26 cellular contexts compared by ENCODE assay signal in the genomic region with DNA sequence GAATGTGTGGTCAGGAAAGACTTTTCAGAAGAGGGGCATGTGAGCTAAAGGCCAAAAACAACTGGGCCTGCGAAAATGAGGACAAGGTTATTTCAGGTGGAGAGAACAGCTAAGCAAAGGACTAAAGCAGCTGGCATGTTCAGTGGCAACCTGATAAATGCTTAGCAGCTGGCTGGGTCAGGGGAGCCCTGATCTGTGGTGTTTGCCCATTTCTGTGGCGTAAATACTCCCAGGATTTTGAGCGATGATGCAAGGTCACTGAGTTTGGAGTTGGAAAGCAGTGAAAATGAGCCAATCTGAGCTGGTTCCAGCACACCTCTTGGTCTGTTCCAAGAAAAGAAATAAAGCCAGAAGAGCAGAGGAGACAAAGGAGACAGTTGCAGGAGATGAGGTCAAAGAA.
DNase-seq lines count a peak whose midpoint lies in the region; ATAC-seq, FAIRE-seq and TF ChIP-seq lines count a peak whose summit lies in the region.
"Had no signal": no experiment of that assay in that cellular context is flagged by ENCODE, and none has a peak within 500 bp of the region (broad histone marks: within the 10 kb centered on the region; RNA-seq: fewer than 3 reads in every experiment).

No MANE protein-coding gene starts in this region.

- intact Hi-C loops in tibial artery (cut with DNase I; ENCODE audit: low total_unique reads) (no loop called here), pancreas (cut with DNase I) (no loop called here), thyroid gland (cut with DNase I) (no loop called here)

- peaks cover 26% of the 10 kb centered on the region for H3K4me1 Mint-ChIP-seq in central memory CD8-positive, alpha-beta T cell
- H3K4me1 Mint-ChIP-seq in neural progenitor cell: peaks cover 10% of the 10 kb centered on the region

- no peak overlapping the region for H2AFZ ChIP-seq in neural progenitor cell (replicated peaks)
- H2AFZ ChIP-seq: GM23248 had no signal

- H3K27me3 Mint-ChIP-seq in central memory CD8-positive, alpha-beta T cell: no peaks in the 10 kb centered on the region
- H3K27me3 Mint-ChIP-seq in neural progenitor cell (ENCODE audit: insufficient read depth, low read depth): peaks cover 2% of the 10 kb centered on the region

- H3K4me3 ChIP-seq in neural progenitor cell (no peak overlapping the region), skeletal muscle tissue (ENCODE audit: low read length in 3 of 3) (peak overlapping the region; percentile 66 to 76 (median 74)), tibial artery (no peak overlapping the region), pancreas (no peak overlapping the region), thyroid gland (replicated peaks in 1 of 3) (no peak overlapping the region)
- H3K4me3 ChIP-seq: A549; BLaER1 treated with 17β-estradiol and CSF1 and Interleukin-3, amounts not matched to agents 10 nM and 100 nM; GM23248; HAP-1; SK-N-MC had no signal

- TF ChIP-seq CTCF in neural progenitor cell (IDR thresholded peaks at IDR 0.05): no peak
- TF ChIP-seq CTCF in tibial artery (IDR thresholded peaks at IDR 0.05): no peak
- TF ChIP-seq CTCF in pancreas (IDR thresholded peaks at IDR 0.05): no peak
- no peak for TF ChIP-seq CTCF in thyroid gland (IDR thresholded peaks at IDR 0.05)

- no peaks in the 10 kb centered on the region for H4K20me1 ChIP-seq in neural progenitor cell (ENCODE audit: low read depth)
- H4K20me1 ChIP-seq: BLaER1 treated with 17β-estradiol and CSF1 and Interleukin-3, amounts not matched to agents 10 nM and 100 nM had no signal

- 45 to 54% methylated on average over 3 of the region's 3 CpGs for WGBS in pancreas, 2 donors
- 84 to 87% methylated on average over 3 of the region's 3 CpGs for WGBS in thyroid gland, 2 donors

- H3K27ac Mint-ChIP-seq in central memory CD8-positive, alpha-beta T cell (ENCODE audit: low read depth): peak overlapping the region; percentile 14
- H3K27ac Mint-ChIP-seq in neural progenitor cell: no peak overlapping the region
- H3K27ac Mint-ChIP-seq: CD4-positive, alpha-beta T cell; HFFc6 had no signal

- no peak for DNase-seq in central memory CD8-positive, alpha-beta T cell (ENCODE audit: low spot score in 2 of 2)
- DNase-seq in islet precursor cell: peak; percentile 14
- DNase-seq in neural progenitor cell (ENCODE audit: low spot score): no peak
- DNase-seq in tibial artery: no peak
- no peak for DNase-seq in pancreas
- no peak for DNase-seq in thyroid gland
- DNase-seq: AML-193; CD4-positive, alpha-beta T cell; GM23248; HFFc6; IMR-90; MM.1S; NCI-H2029; NCI-H446 treated with DMSO at 0.1 percent for 48 hours; NCI-H526; SHP77 treated with DMSO at 0.1 percent for 48 hours had no signal

- H3K9ac ChIP-seq in neural progenitor cell: no peak overlapping the region
- peak overlapping the region; percentile 74 to 77 (median 76) for H3K9ac ChIP-seq in skeletal muscle tissue (ENCODE audit: low read depth in 1 of 3, low read length in 3 of 3)
- H3K9ac ChIP-seq: BLaER1 treated with 17β-estradiol and CSF1 and Interleukin-3, amounts not matched to agents 10 nM and 100 nM; GM23248; KMS-11 had no signal

- no peaks in the 10 kb centered on the region for H3F3A ChIP-seq in neural progenitor cell (ENCODE audit: low read depth)

- H3K9me3 ChIP-seq in neural progenitor cell (ENCODE audit: low read depth) (no peaks in the 10 kb centered on the region), skeletal muscle tissue (ENCODE audit: control insufficient read depth in 3 of 3, low read length in 3 of 3) (no peaks in the 10 kb centered on the region), tibial artery (no peaks in the 10 kb centered on the region), pancreas (no peaks in the 10 kb centered on the region), thyroid gland (no peaks in the 10 kb centered on the region)

- H3K36me3 ChIP-seq in neural progenitor cell (no peaks in the 10 kb centered on the region), skeletal muscle tissue (ENCODE audit: control insufficient read depth in 3 of 3, insufficient read depth in 3 of 3, low read length in 3 of 3) (peaks cover 0 to 5% (median 4%) of the 10 kb centered on the region in 3 donors), tibial artery (no peaks in the 10 kb centered on the region), pancreas (no peaks in the 10 kb centered on the region), thyroid gland (no peaks in the 10 kb centered on the region)
- H3K36me3 ChIP-seq: BLaER1 treated with 17β-estradiol and CSF1 and Interleukin-3, amounts not matched to agents 10 nM and 100 nM; HAP-1 had no signal

- no peaks in the 10 kb centered on the region for H3K9me3 Mint-ChIP-seq in central memory CD8-positive, alpha-beta T cell
- no peaks in the 10 kb centered on the region for H3K9me3 Mint-ChIP-seq in neural progenitor cell
- H3K9me3 Mint-ChIP-seq: CD4-positive, alpha-beta T cell had no signal

- FAIRE-seq in pancreas (lab: Jason Lieb, UNC): no peak
- FAIRE-seq: D721Med, GM18507 had no signal

- H3K4me1 ChIP-seq in neural progenitor cell: peaks cover 11% of the 10 kb centered on the region
- H3K4me1 ChIP-seq in skeletal muscle tissue (ENCODE audit: control insufficient read depth in 3 of 3, insufficient read depth in 3 of 3, low read length in 3 of 3): peaks cover 20 to 30% (median 23%) of the 10 kb centered on the region in 3 donors
- no peaks in the 10 kb centered on the region for H3K4me1 ChIP-seq in tibial artery
- H3K4me1 ChIP-seq in pancreas: no peaks in the 10 kb centered on the region
- no peaks in the 10 kb centered on the region for H3K4me1 ChIP-seq in thyroid gland
- H3K4me1 ChIP-seq: A549, HAP-1 had no signal

- no peaks in the 10 kb centered on the region for H3K36me3 Mint-ChIP-seq in central memory CD8-positive, alpha-beta T cell (ENCODE audit: insufficient read depth)
- no peaks in the 10 kb centered on the region for H3K36me3 Mint-ChIP-seq in neural progenitor cell

- no peak for ATAC-seq in central memory CD8-positive, alpha-beta T cell (replicated peaks; ENCODE audit: extremely low read depth, poor library complexity, severe bottlenecking)
- no peak for ATAC-seq in pancreas
- ATAC-seq in GM18511 (IDR thresholded peaks at IDR 0.05; ENCODE audit: unreplicated experiment): no peak
- ATAC-seq: A549, Panc1 had no signal

- no peak overlapping the region for H3K27ac ChIP-seq in neural progenitor cell
- peak overlapping the region; percentile 90 for H3K27ac ChIP-seq in skeletal muscle tissue (ENCODE audit: low read depth, low read length)
- no peak overlapping the region for H3K27ac ChIP-seq in tibial artery
- H3K27ac ChIP-seq in pancreas: no peak overlapping the region
- no peak overlapping the region for H3K27ac ChIP-seq in thyroid gland
- H3K27ac ChIP-seq: A549; BLaER1 treated with 17β-estradiol and CSF1 and Interleukin-3, amounts not matched to agents 10 nM and 100 nM; GM23248; KMS-11; SK-N-MC had no signal

- no peak overlapping the region for H3K4me3 Mint-ChIP-seq in central memory CD8-positive, alpha-beta T cell
- H3K4me3 Mint-ChIP-seq in neural progenitor cell: no peak overlapping the region
- H3K4me3 Mint-ChIP-seq: CD4-positive, alpha-beta T cell; HFFc6 had no signal

- peak overlapping the region; percentile 23 for H3K4me2 ChIP-seq in neural progenitor cell
- H3K4me2 ChIP-seq: A549, KMS-11 had no signal

- H3K27me3 ChIP-seq in neural progenitor cell (no peaks in the 10 kb centered on the region), skeletal muscle tissue (ENCODE audit: control insufficient read depth in 3 of 3, insufficient read depth in 3 of 3, low read length in 3 of 3) (no peaks in the 10 kb centered on the region), tibial artery (no peaks in the 10 kb centered on the region), pancreas (no peaks in the 10 kb centered on the region), thyroid gland (no peaks in the 10 kb centered on the region)
- H3K27me3 ChIP-seq: BLaER1 treated with 17β-estradiol and CSF1 and Interleukin-3, amounts not matched to agents 10 nM and 100 nM had no signal

- no peak for TF ChIP-seq POLR2A in thyroid gland (IDR thresholded peaks at IDR 0.05)

- H3K79me2 ChIP-seq in neural progenitor cell (ENCODE audit: low read depth): no peaks in the 10 kb centered on the region

Comparison
In these comparisons a context has a peak if more than half of its experiments do, and no peak if none do; other contexts are left out.
1. H3K4me3 ChIP-seq: peak in skeletal muscle tissue (3 of 3); none in neural progenitor cell (single experiment), tibial artery (0 of 2), pancreas (0 of 4) and thyroid gland (0 of 3).